Comparison of ENCODE assay signal across 12 cellular contexts in the genomic region with DNA sequence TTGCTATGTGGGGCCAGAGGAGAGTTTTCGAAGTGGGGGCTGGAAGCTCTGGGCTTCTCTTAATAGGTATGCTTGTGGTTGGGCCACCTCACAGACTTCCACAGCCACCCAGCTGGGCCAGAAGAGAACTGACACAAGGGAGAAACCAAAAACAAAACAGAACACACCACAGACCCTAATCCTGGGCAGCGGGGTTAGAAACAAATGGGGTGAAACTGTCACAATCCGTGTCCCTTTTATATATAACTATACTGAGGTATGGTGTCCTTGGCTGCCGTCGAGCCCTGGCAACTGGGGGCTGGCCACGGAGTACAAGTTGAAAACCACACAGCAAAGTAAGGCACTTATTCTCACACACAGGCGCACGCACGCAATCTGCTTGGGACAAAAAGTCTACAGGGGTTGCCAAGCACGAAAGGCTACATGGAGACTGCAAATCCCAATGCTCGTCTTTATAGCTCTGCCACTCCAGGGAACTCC.
DNase-seq lines count a peak whose midpoint lies in the region; ATAC-seq and TF ChIP-seq lines count a peak whose summit lies in the region.
"Had no signal": no experiment of that assay in that cellular context is flagged by ENCODE, and none has a peak within 500 bp of the region (broad histone marks: within the 10 kb centered on the region; RNA-seq: fewer than 3 reads in every experiment).

No MANE protein-coding gene starts in this region.

- H2AFZ ChIP-seq in Karpas-422 (ENCODE audit: low read length) = no peak overlapping the region

- POLR2A ChIA-PET in WTC11 (lab: Charles Lee) = no interaction called here
- POLR2A ChIA-PET in activated CD4-positive, alpha-beta memory T cell treated with anti-CD3 and anti-CD28 coated beads for 36 hours (lab: Charles Lee) = no interaction called here

- ATAC-seq in GM19035 (IDR thresholded peaks at IDR 0.05; ENCODE audit: unreplicated experiment) = peak; percentile 49
- ATAC-seq in HG02884 (IDR thresholded peaks at IDR 0.05; ENCODE audit: unreplicated experiment) = peak; percentile 39
- ATAC-seq in WTC11 = no peak

- no peaks in the 10 kb centered on the region for H3K27me3 Mint-ChIP-seq in WTC11 (ENCODE audit: low read depth)
- no peaks in the 10 kb centered on the region for H3K27me3 Mint-ChIP-seq in activated CD4-positive, alpha-beta memory T cell treated with anti-CD3 and anti-CD28 coated beads for 36 hours
- H3K27me3 Mint-ChIP-seq: naive thymus-derived CD4-positive, alpha-beta T cell; stimulated activated naive CD8-positive, alpha-beta T cell treated with anti-CD3 and anti-CD28 coated beads, Interleukin-15, Interleukin-2, amounts not matched to agents 100 ng/mL and 50 ng/mL, for 24 hours had no signal

- H3K4me2 ChIP-seq in Karpas-422 (ENCODE audit: low read depth, low read length, poor library complexity, severe bottlenecking) = no peak overlapping the region

- H3K36me3 ChIP-seq in skeletal muscle tissue (ENCODE audit: control insufficient read depth in 3 of 3, insufficient read depth in 3 of 3, low read length in 3 of 3) (peaks cover 4 to 8% (median 5%) of the 10 kb centered on the region in 3 donors), Karpas-422 (ENCODE audit: insufficient read depth, low read length) (0 out of 2 replicates have a peak, but pooled peaks cover 2% of the 10 kb centered on the region)
- H3K36me3 ChIP-seq: cardiac muscle cell had no signal

- no peaks in the 10 kb centered on the region for H3K79me2 ChIP-seq in Karpas-422 (ENCODE audit: low read length)

- intact Hi-C loops in activated CD4-positive, alpha-beta memory T cell treated with anti-CD3 and anti-CD28 coated beads for 36 hours (cut with micrococcal nuclease) = no loop called here

- H3K9ac ChIP-seq in skeletal muscle tissue (ENCODE audit: low read depth in 1 of 3, low read length in 3 of 3) = no peak overlapping the region
- no peak overlapping the region for H3K9ac ChIP-seq in Karpas-422 (ENCODE audit: low read length)

- H3K9me3 Mint-ChIP-seq in WTC11 = peaks cover 12% of the 10 kb centered on the region
- H3K9me3 Mint-ChIP-seq in activated CD4-positive, alpha-beta memory T cell treated with anti-CD3 and anti-CD28 coated beads for 36 hours = peaks cover 10% of the 10 kb centered on the region

- H3K27me3 ChIP-seq in skeletal muscle tissue (ENCODE audit: control insufficient read depth in 3 of 3, insufficient read depth in 3 of 3, low read length in 3 of 3) (no peaks in the 10 kb centered on the region), Karpas-422 (ENCODE audit: low read length) (no peaks in the 10 kb centered on the region)
- H3K27me3 ChIP-seq: cardiac muscle cell had no signal

- H3K4me1 Mint-ChIP-seq in WTC11 = peaks cover 22% of the 10 kb centered on the region
- no peaks in the 10 kb centered on the region for H3K4me1 Mint-ChIP-seq in activated CD4-positive, alpha-beta memory T cell treated with anti-CD3 and anti-CD28 coated beads for 36 hours (ENCODE audit: low read depth)

- H3K4me1 ChIP-seq in skeletal muscle tissue (ENCODE audit: control insufficient read depth in 3 of 3, insufficient read depth in 3 of 3, low read length in 3 of 3) (peaks cover 28 to 42% (median 40%) of the 10 kb centered on the region in 3 donors), Karpas-422 (ENCODE audit: low read length) (peaks cover 41% of the 10 kb centered on the region)

- no peak for TF ChIP-seq CTCF in WTC11 (IDR thresholded peaks at IDR 0.05)

- H3K4me3 ChIP-seq in skeletal muscle tissue (ENCODE audit: low read length in 3 of 3) (no peak overlapping the region), Karpas-422 (ENCODE audit: low read length) (no peak overlapping the region)
- H3K4me3 ChIP-seq: cardiac muscle cell, SK-N-MC had no signal

- no peaks in the 10 kb centered on the region for H3K9me2 ChIP-seq in Karpas-422 (replicated peaks; ENCODE audit: insufficient read depth, low read length)

- peak overlapping the region; percentile 8 for H3K27ac Mint-ChIP-seq in WTC11
- no peak overlapping the region for H3K27ac Mint-ChIP-seq in activated CD4-positive, alpha-beta memory T cell treated with anti-CD3 and anti-CD28 coated beads for 36 hours
- H3K27ac Mint-ChIP-seq: stimulated activated naive CD8-positive, alpha-beta T cell treated with anti-CD3 and anti-CD28 coated beads, Interleukin-15, Interleukin-2, amounts not matched to agents 100 ng/mL and 50 ng/mL, for 24 hours had no signal

- H4K20me1 ChIP-seq in Karpas-422 (ENCODE audit: insufficient read depth, low read depth, low read length) = no peaks in the 10 kb centered on the region

- H3K27ac ChIP-seq in skeletal muscle tissue (ENCODE audit: low read depth, low read length) = peak overlapping the region; percentile 16
- H3K27ac ChIP-seq in Karpas-422 (ENCODE audit: low read length) = no peak overlapping the region
- H3K27ac ChIP-seq: cardiac muscle cell, SK-N-MC had no signal

- H3K9me3 ChIP-seq in skeletal muscle tissue (ENCODE audit: control insufficient read depth in 3 of 3, low read length in 3 of 3) = no peaks in the 10 kb centered on the region
- no peaks in the 10 kb centered on the region for H3K9me3 ChIP-seq in Karpas-422 (ENCODE audit: low read length)

- DNase-seq in WTC11 (ENCODE audit: low spot score) = no peak
- DNase-seq in activated CD4-positive, alpha-beta memory T cell treated with anti-CD3 and anti-CD28 coated beads for 36 hours = no peak
- no peak for DNase-seq in NCI-H2107 treated with DMSO at 0.1 percent for 48 hours (lab: John Stamatoyannopoulos, UW; ENCODE audit: unreplicated experiment)
- DNase-seq in Karpas-422 = no peak
- no peak for DNase-seq in AG08395 (ENCODE audit: low spot score)
- DNase-seq: naive thymus-derived CD4-positive, alpha-beta T cell had no signal

- H3K4me3 Mint-ChIP-seq in WTC11 = no peak overlapping the region
- no peak overlapping the region for H3K4me3 Mint-ChIP-seq in activated CD4-positive, alpha-beta memory T cell treated with anti-CD3 and anti-CD28 coated beads for 36 hours
- H3K4me3 Mint-ChIP-seq: naive thymus-derived CD4-positive, alpha-beta T cell; stimulated activated naive CD8-positive, alpha-beta T cell treated with anti-CD3 and anti-CD28 coated beads, Interleukin-15, Interleukin-2, amounts not matched to agents 100 ng/mL and 50 ng/mL, for 24 hours had no signal

- CTCF ChIA-PET in WTC11 (lab: Charles Lee) = no interaction called here
- CTCF ChIA-PET in activated CD4-positive, alpha-beta memory T cell treated with anti-CD3 and anti-CD28 coated beads for 36 hours (lab: Charles Lee) = no interaction called here

- peaks cover 18% of the 10 kb centered on the region for H3K36me3 Mint-ChIP-seq in WTC11
- peaks cover 3% of the 10 kb centered on the region for H3K36me3 Mint-ChIP-seq in activated CD4-positive, alpha-beta memory T cell treated with anti-CD3 and anti-CD28 coated beads for 36 hours

TF ChIP-seq in WTC11, 78 proteins besides CTCF, POLR2A, EP300 and RAD21:
- no peak for TF ChIP-seq ZNF317 (CRISPR knock-in tag; IDR thresholded peaks at IDR 0.05; ENCODE audit: borderline replicate concordance, low read depth)
- TF ChIP-seq SOX15 (CRISPR knock-in tag; IDR thresholded peaks at IDR 0.05) = no peak
- TF ChIP-seq, protein P1, sequence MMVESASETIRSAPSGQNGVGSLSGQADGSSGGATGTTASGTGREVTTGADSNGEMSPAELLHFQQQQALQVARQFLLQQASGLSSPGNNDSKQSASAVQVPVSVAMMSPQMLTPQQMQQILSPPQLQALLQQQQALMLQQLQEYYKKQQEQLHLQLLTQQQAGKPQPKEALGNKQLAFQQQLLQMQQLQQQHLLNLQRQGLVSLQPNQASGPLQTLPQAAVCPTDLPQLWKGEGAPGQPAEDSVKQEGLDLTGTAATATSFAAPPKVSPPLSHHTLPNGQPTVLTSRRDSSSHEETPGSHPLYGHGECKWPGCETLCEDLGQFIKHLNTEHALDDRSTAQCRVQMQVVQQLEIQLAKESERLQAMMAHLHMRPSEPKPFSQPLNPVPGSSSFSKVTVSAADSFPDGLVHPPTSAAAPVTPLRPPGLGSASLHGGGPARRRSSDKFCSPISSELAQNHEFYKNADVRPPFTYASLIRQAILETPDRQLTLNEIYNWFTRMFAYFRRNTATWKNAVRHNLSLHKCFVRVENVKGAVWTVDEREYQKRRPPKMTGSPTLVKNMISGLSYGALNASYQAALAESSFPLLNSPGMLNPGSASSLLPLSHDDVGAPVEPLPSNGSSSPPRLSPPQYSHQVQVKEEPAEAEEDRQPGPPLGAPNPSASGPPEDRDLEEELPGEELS (CRISPR knock-in tag; IDR thresholded peaks at IDR 0.05) = no peak
- TF ChIP-seq, protein P2, sequence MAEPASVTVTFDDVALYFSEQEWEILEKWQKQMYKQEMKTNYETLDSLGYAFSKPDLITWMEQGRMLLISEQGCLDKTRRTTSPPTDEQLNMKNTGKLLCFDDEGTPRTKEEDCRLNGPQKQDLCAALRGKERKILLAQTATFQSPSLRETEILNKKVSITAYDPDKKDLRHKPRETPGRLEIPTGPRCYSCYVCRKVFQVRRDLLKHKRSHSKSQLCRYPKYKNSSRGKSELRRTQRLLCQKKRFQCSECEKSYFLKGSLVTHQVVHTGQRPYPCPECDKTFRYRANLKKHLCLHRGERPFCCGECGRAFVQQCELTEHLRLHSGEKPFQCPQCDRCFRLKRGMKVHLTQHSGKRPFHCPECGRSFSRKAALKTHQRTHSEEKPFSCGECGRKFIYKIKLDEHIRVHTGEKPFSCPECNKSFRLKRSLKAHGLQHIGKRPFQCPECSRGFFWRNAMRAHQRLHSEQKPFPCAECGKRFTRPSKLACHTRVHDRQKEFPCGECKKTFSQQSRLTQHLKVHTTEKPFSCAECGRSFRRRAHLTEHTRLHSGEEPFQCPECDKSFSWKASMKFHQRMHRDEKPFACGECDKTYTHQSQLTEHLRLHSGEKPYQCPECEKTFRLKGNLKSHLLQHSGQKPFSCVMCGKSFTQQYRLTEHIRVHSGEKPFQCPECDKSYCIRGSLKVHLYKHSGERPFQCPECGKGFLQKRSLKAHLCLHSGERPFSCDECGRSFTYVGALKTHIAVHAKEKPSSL (CRISPR knock-in tag; conservative IDR thresholded peaks at IDR 0.05) = no peak
